Comparison of ENCODE assay signal across 7 cellular contexts in genomic region chr9:63450836-63451235, GRCh38.
DNase-seq lines count a peak whose midpoint lies in the region; ATAC-seq, FAIRE-seq and TF ChIP-seq lines count a peak whose summit lies in the region.
"Not testable (repeated sequence)": the region's sequence is repeated elsewhere in the genome, so short reads cannot be mapped to it uniquely, and the experiment has no call there.

No MANE protein-coding gene starts in this region.

- H3K27ac ChIP-seq in GM23338 (ENCODE audit: low read depth); kidney (ENCODE audit: low read depth in 2 of 2, low read length in 2 of 2): not testable (repeated sequence)

- H3K9me3 Mint-ChIP-seq in GM23338; activated CD4-positive, alpha-beta T cell treated with anti-CD3 and anti-CD28 coated beads for 36 hours (ENCODE audit: low read depth); activated naive CD4-positive, alpha-beta T cell treated with anti-CD3 and anti-CD28 coated beads, Interleukin-2, amount 10 ng/mL, durations not matched to agents 7 days and 5 days; natural killer cell treated with Interleukin-12 subunit alpha and Interleukin-12 subunit beta and Interleukin-15 and Interleukin-18, amount 100 ng/mL, for 72 hours: not testable (repeated sequence)

- H3K79me2 ChIP-seq in GM23338 (replicated peaks; ENCODE audit: insufficient read depth): not testable (repeated sequence)

- not testable (repeated sequence) for H3K27me3 Mint-ChIP-seq in GM23338 (ENCODE audit: insufficient read depth, low read depth, poor library complexity); activated CD4-positive, alpha-beta T cell treated with anti-CD3 and anti-CD28 coated beads for 36 hours; activated naive CD4-positive, alpha-beta T cell treated with anti-CD3 and anti-CD28 coated beads, Interleukin-2, amount 10 ng/mL, durations not matched to agents 7 days and 5 days; natural killer cell treated with Interleukin-12 subunit alpha and Interleukin-12 subunit beta and Interleukin-15 and Interleukin-18, amount 100 ng/mL, for 72 hours

- H3K4me1 Mint-ChIP-seq in GM23338; activated CD4-positive, alpha-beta T cell treated with anti-CD3 and anti-CD28 coated beads for 36 hours; activated naive CD4-positive, alpha-beta T cell treated with anti-CD3 and anti-CD28 coated beads, Interleukin-2, amount 10 ng/mL, durations not matched to agents 7 days and 5 days; natural killer cell treated with Interleukin-12 subunit alpha and Interleukin-12 subunit beta and Interleukin-15 and Interleukin-18, amount 100 ng/mL, for 72 hours (ENCODE audit: low read depth in 2 of 2): not testable (repeated sequence)

- not testable (repeated sequence) for H3K9ac ChIP-seq in kidney (ENCODE audit: low read length in 2 of 2)

- not testable (repeated sequence) for H3K9me3 ChIP-seq in kidney (ENCODE audit: control insufficient read depth in 1 of 2, low read length in 2 of 2)

- H3K4me3 Mint-ChIP-seq in GM23338; activated CD4-positive, alpha-beta T cell treated with anti-CD3 and anti-CD28 coated beads for 36 hours; activated naive CD4-positive, alpha-beta T cell treated with anti-CD3 and anti-CD28 coated beads, Interleukin-2, amount 10 ng/mL, durations not matched to agents 7 days and 5 days; natural killer cell treated with Interleukin-12 subunit alpha and Interleukin-12 subunit beta and Interleukin-15 and Interleukin-18, amount 100 ng/mL, for 72 hours: not testable (repeated sequence)

- H3F3A ChIP-seq in GM23338 (replicated peaks; ENCODE audit: low read depth): not testable (repeated sequence)

- not testable (repeated sequence) for ATAC-seq in GM23338; activated CD4-positive, alpha-beta T cell treated with anti-CD3 and anti-CD28 coated beads for 36 hours; natural killer cell treated with Interleukin-12 subunit alpha and Interleukin-12 subunit beta and Interleukin-15 and Interleukin-18, amount 100 ng/mL, for 72 hours

- not testable (repeated sequence) for H3K27ac Mint-ChIP-seq in GM23338; activated CD4-positive, alpha-beta T cell treated with anti-CD3 and anti-CD28 coated beads for 36 hours; activated naive CD4-positive, alpha-beta T cell treated with anti-CD3 and anti-CD28 coated beads, Interleukin-2, amount 10 ng/mL, durations not matched to agents 7 days and 5 days; natural killer cell treated with Interleukin-12 subunit alpha and Interleukin-12 subunit beta and Interleukin-15 and Interleukin-18, amount 100 ng/mL, for 72 hours

- not testable (repeated sequence) for TF ChIP-seq CTCF in GM23338 (conservative IDR thresholded peaks at IDR 0.05; ENCODE audit: low read depth in 2 of 2); epithelial cell of proximal tubule (conservative IDR thresholded peaks at IDR 0.05; ENCODE audit: low read depth, low read length); kidney (IDR thresholded peaks at IDR 0.05; ENCODE audit: borderline replicate concordance, extremely low read depth, insufficient read depth)

- not testable (repeated sequence) for H3K36me3 Mint-ChIP-seq in GM23338 (ENCODE audit: low read depth); activated CD4-positive, alpha-beta T cell treated with anti-CD3 and anti-CD28 coated beads for 36 hours (ENCODE audit: low read depth); activated naive CD4-positive, alpha-beta T cell treated with anti-CD3 and anti-CD28 coated beads, Interleukin-2, amount 10 ng/mL, durations not matched to agents 7 days and 5 days; natural killer cell treated with Interleukin-12 subunit alpha and Interleukin-12 subunit beta and Interleukin-15 and Interleukin-18, amount 100 ng/mL, for 72 hours

- not testable (repeated sequence) for H3K36me3 ChIP-seq in GM23338 (ENCODE audit: insufficient read depth); kidney (ENCODE audit: control insufficient read depth in 1 of 2, insufficient read depth in 2 of 2, low read length in 2 of 2)

- CTCF ChIA-PET in activated CD4-positive, alpha-beta T cell treated with anti-CD3 and anti-CD28 coated beads for 36 hours (lab: Charles Lee); activated naive CD4-positive, alpha-beta T cell treated with anti-CD3 and anti-CD28 coated beads, Interleukin-2, amount 10 ng/mL, durations not matched to agents 7 days and 5 days (lab: Charles Lee): not testable (repeated sequence)

- DNase-seq in GM23338 (ENCODE audit: low spot score) (peak; percentile 0), kidney (peak; percentile 31)
- peak; percentile 4 for DNase-seq in activated CD4-positive, alpha-beta T cell treated with anti-CD3 and anti-CD28 coated beads for 36 hours
- DNase-seq in activated naive CD4-positive, alpha-beta T cell treated with anti-CD3 and anti-CD28 coated beads, Interleukin-2, amount 10 ng/mL, durations not matched to agents 7 days and 5 days: peak; percentile 20
- DNase-seq in epithelial cell of proximal tubule (ENCODE audit: low read depth): not testable (repeated sequence)
- peak; percentile 51 for DNase-seq in natural killer cell treated with Interleukin-12 subunit alpha and Interleukin-12 subunit beta and Interleukin-15 and Interleukin-18, amount 100 ng/mL, for 72 hours (ENCODE audit: low spot score)
- DNase-seq in stimulated activated CD4-positive, alpha-beta T cell treated with anti-CD3 and anti-CD28 coated beads, Interleukin-12 subunit alpha, Interleukin-12 subunit beta, amount 100 ng/mL, for 4 hours: peak; percentile 1

- not testable (repeated sequence) for H3K27me3 ChIP-seq in GM23338 (ENCODE audit: insufficient read depth)

- H4K20me1 ChIP-seq in GM23338 (replicated peaks; ENCODE audit: insufficient read depth): not testable (repeated sequence)

- not testable (repeated sequence) for FAIRE-seq in kidney (lab: Jason Lieb, UNC)

- not testable (repeated sequence) for H3K4me1 ChIP-seq in GM23338 (ENCODE audit: insufficient read depth); kidney (ENCODE audit: control insufficient read depth in 1 of 2, insufficient read depth in 1 of 2, low read depth in 1 of 2, low read length in 2 of 2)

- intact Hi-C loops in activated CD4-positive, alpha-beta T cell treated with anti-CD3 and anti-CD28 coated beads for 36 hours (cut with DNase I, micrococcal nuclease); kidney (cut with DNase I): not testable (repeated sequence)

- POLR2A ChIA-PET in activated CD4-positive, alpha-beta T cell treated with anti-CD3 and anti-CD28 coated beads for 36 hours (lab: Charles Lee): not testable (repeated sequence)

- not testable (repeated sequence) for H2AFZ ChIP-seq in GM23338

- H3K4me2 ChIP-seq in GM23338: not testable (repeated sequence)

- H3K9me2 ChIP-seq in GM23338 (ENCODE audit: insufficient read depth): not testable (repeated sequence)

- H3K4me3 ChIP-seq in GM23338; kidney (ENCODE audit: low read length in 2 of 2): not testable (repeated sequence)
- H3K4me3 ChIP-seq in epithelial cell of proximal tubule (ENCODE audit: low read depth, low read length): peak overlapping the region; percentile 33
